In genomic region chr19:7535035-7535992, GRCh38 we compare ENCODE assay signal across 8 cellular contexts. TPM values are rescaled to one million over a fixed set of nuclear protein-coding genes. Genes with fewer than 3 reads are reported as not detected.
A peak's percentile ranks its signal among the peaks of the same experiment; 100 is the strongest.
DNase-seq lines count a peak whose midpoint lies in the region; ATAC-seq and TF ChIP-seq lines count a peak whose summit lies in the region.

PNPLA6 (plus strand) TSS chr19:7535717; CDS start chr19:7535789, 72 bp downstream.

- no peak for TF ChIP-seq EP300 in gastroesophageal sphincter (IDR thresholded peaks at IDR 0.05)

- no peak within 1 kb of the TSS for H3K27ac ChIP-seq in SK-N-MC
- H3K27ac ChIP-seq in gastroesophageal sphincter: peak within 1 kb of the TSS; percentile 82 to 99 (median 91)

- H3K4me1 ChIP-seq in gastroesophageal sphincter: peaks cover 0 to 28% (median 5%) of the 10 kb centered on the region in 3 donors

- ATAC-seq in gastroesophageal sphincter: peak; percentile 85

- intact Hi-C loops in activated naive CD4-positive, alpha-beta T cell treated with anti-CD3 and anti-CD28 coated beads for 36 hours (cut with micrococcal nuclease): loop anchor here (1.0 to 2.0 kb wide), 4 partner anchors 47 to 181 kb away; partner anchors contain the start of genes PET100, PEX11G and XAB2

- no CpG with 5 or more reads among the region's 77 CpGs for WGBS in gastroesophageal sphincter (ENCODE audit: low coverage in 1 of 2), 2 donors

- H3K9ac ChIP-seq in SK-N-MC (ENCODE audit: insufficient read length): peak within 1 kb of the TSS; percentile 51

- CTCF ChIA-PET in HEK293T (lab: Yijun Ruan, JAX): no interaction called here
- CTCF ChIA-PET in activated naive CD4-positive, alpha-beta T cell treated with anti-CD3 and anti-CD28 coated beads for 36 hours (lab: Charles Lee): interaction anchor here (0.6 to 1.0 kb wide), 3 partner anchors 12 to 181 kb away, joined by 3 to 5 read pairs (median 5); no protein-coding TSS in a partner anchor

- POLR2A ChIA-PET in HEK293T (lab: Yijun Ruan, JAX): interaction anchor here (0.8 to 2.0 kb wide), 4 partner anchors 13 to 71 kb away, joined by 3 to 5 read pairs (median 4); partner anchors contain the start of gene MCOLN1

- DNase-seq in GF-D8 (lab: John Stamatoyannopoulos, UW) (peak; percentile 63), HEK293T (ENCODE audit: extremely low spot score) (peak; percentile 95), NAMALWA (ENCODE audit: low spot score) (peak; percentile 91), SK-N-MC (ENCODE audit: low read depth, low spot score) (peak; percentile 56), nucleus accumbens (lab: John Stamatoyannopoulos, UW) (peak in 55 of 56 donors; percentile 73 to 97 (median 92)), superior temporal gyrus (ENCODE audit: extremely low spot score) (peak; percentile 97)
- peak; percentile 95 for DNase-seq in activated naive CD4-positive, alpha-beta T cell treated with anti-CD3 and anti-CD28 coated beads for 36 hours

- H3K36me3 Mint-ChIP-seq in activated naive CD4-positive, alpha-beta T cell treated with anti-CD3 and anti-CD28 coated beads for 36 hours (ENCODE audit: low read depth): peaks cover 6% of the 10 kb centered on the region

- peak; percentile 46 to 47 for TF ChIP-seq POLR2A in gastroesophageal sphincter (IDR thresholded peaks at IDR 0.05)

- H3K27me3 Mint-ChIP-seq in activated naive CD4-positive, alpha-beta T cell treated with anti-CD3 and anti-CD28 coated beads for 36 hours (ENCODE audit: low read depth): no peaks in the 10 kb centered on the region

- H3K9me3 Mint-ChIP-seq in activated naive CD4-positive, alpha-beta T cell treated with anti-CD3 and anti-CD28 coated beads for 36 hours: no peaks in the 10 kb centered on the region

- no peaks in the 10 kb centered on the region for H3K9me3 ChIP-seq in SK-N-MC (ENCODE audit: low read depth, low read length)
- H3K9me3 ChIP-seq in gastroesophageal sphincter: no peaks in the 10 kb centered on the region

- H3K27me3 ChIP-seq in gastroesophageal sphincter: no peaks in the 10 kb centered on the region

- H3K4me3 ChIP-seq in SK-N-MC: peak within 1 kb of the TSS; percentile 82
- peak within 1 kb of the TSS; percentile 60 to 70 for H3K4me3 ChIP-seq in gastroesophageal sphincter

- peak within 1 kb of the TSS; percentile 92 for H3K4me3 Mint-ChIP-seq in activated naive CD4-positive, alpha-beta T cell treated with anti-CD3 and anti-CD28 coated beads for 36 hours

- peak within 1 kb of the TSS; percentile 84 for H3K27ac Mint-ChIP-seq in activated naive CD4-positive, alpha-beta T cell treated with anti-CD3 and anti-CD28 coated beads for 36 hours

- H3K36me3 ChIP-seq in SK-N-MC (ENCODE audit: insufficient read depth, low read length) (no peaks in the 10 kb centered on the region), gastroesophageal sphincter (peaks cover 0 to 54% of the 10 kb centered on the region in 2 donors)

- TF ChIP-seq CTCF in gastroesophageal sphincter (IDR thresholded peaks at IDR 0.05): no peak

- peaks cover 20% of the 10 kb centered on the region for H3K4me1 Mint-ChIP-seq in activated naive CD4-positive, alpha-beta T cell treated with anti-CD3 and anti-CD28 coated beads for 36 hours (ENCODE audit: low read depth)

TF ChIP-seq in HEK293T, 16 proteins besides CTCF, POLR2A, EP300 and RAD21:
- peak; percentile 52; the same call in 1 of the 2 replicates for TF ChIP-seq FOXM1 (IDR thresholded peaks at IDR 0.05; ENCODE audit: borderline replicate concordance)
- TF ChIP-seq ZNF384 (IDR thresholded peaks at IDR 0.05): no peak
- TF ChIP-seq L3MBTL2 (conservative IDR thresholded peaks at IDR 0.05): no peak
- TF ChIP-seq ARNT (IDR thresholded peaks at IDR 0.05): 0 out of 2 replicates have a peak, but pooled peaks have one; percentile 22
- TF ChIP-seq ELF4 (IDR thresholded peaks at IDR 0.05): peak; percentile 51; the same call in 1 of the 2 replicates

RNA-seq across cellular contexts. Expression of gene PNPLA6, which starts in this region (rescaled TPM):
- total RNA-seq in activated naive CD4-positive, alpha-beta T cell treated with anti-CD3 and anti-CD28 coated beads for 36 hours: 10 to 100 TPM; 75.5 to 81.7 TPM
- total RNA-seq in gastroesophageal sphincter: 100 to 1,000 TPM in 1 of 4 donors, 10 to 100 TPM in 3; 54.9 to 111 (median 75.2) TPM
